ENCODE assay signal across 26 cellular contexts in genomic region chr12:76533331-76533730, GRCh38. TPM values are rescaled to one million over a fixed set of nuclear protein-coding genes. Genes with fewer than 3 reads are reported as not detected.
DNase-seq lines count a peak whose midpoint lies in the region; ATAC-seq and TF ChIP-seq lines count a peak whose summit lies in the region.
"Had no signal": no experiment of that assay in that cellular context is flagged by ENCODE, and none has a peak within 500 bp of the region (broad histone marks: within the 10 kb centered on the region; RNA-seq: fewer than 3 reads in every experiment).

No MANE protein-coding gene starts in this region.

- H3K9me3 ChIP-seq in T-helper 17 cell (ENCODE audit: control insufficient read depth, low read length, poor library complexity, severe bottlenecking) (no peaks in the 10 kb centered on the region), fibroblast of lung (ENCODE audit: control insufficient read depth, insufficient read depth, low read depth, low read length) (no peaks in the 10 kb centered on the region), psoas muscle (no peaks in the 10 kb centered on the region), prostate gland (no peaks in the 10 kb centered on the region)
- H3K9me3 ChIP-seq: SK-N-SH, transverse colon had no signal

- WGBS in psoas muscle, 3 donors = 60 to 76% (median 68%) methylated on average over 5 of the region's 5 CpGs
- 63% methylated on average over 5 of the region's 5 CpGs for WGBS in prostate gland

- H3K36me3 ChIP-seq in fibroblast of lung (ENCODE audit: control insufficient read depth, insufficient read depth, low read length) = no peaks in the 10 kb centered on the region
- no peaks in the 10 kb centered on the region for H3K36me3 ChIP-seq in psoas muscle (ENCODE audit: insufficient read depth in 1 of 2, low read depth in 1 of 2)
- no peaks in the 10 kb centered on the region for H3K36me3 ChIP-seq in prostate gland
- H3K36me3 ChIP-seq: transverse colon had no signal

- peak overlapping the region; percentile 32 for H3K27ac Mint-ChIP-seq in T-helper 17 cell
- H3K27ac Mint-ChIP-seq: activated CD4-positive, alpha-beta memory T cell treated with anti-CD3 and anti-CD28 coated beads, Interleukin-2, amount 10 ng/mL, durations not matched to agents 7 days and 5 days had no signal

- H3K4me1 ChIP-seq in fibroblast of lung (ENCODE audit: control insufficient read depth, extremely low read depth, insufficient read depth, low read length) = no peaks in the 10 kb centered on the region
- peaks cover 27% of the 10 kb centered on the region for H3K4me1 ChIP-seq in psoas muscle
- H3K4me1 ChIP-seq in prostate gland (replicated peaks) = no peaks in the 10 kb centered on the region

- H2AFZ ChIP-seq in fibroblast of lung (ENCODE audit: low read length) = no peak overlapping the region

- DNase-seq in NCI-H82 (lab: John Stamatoyannopoulos, UW) (peak; percentile 10), NCI-H82 treated with DMSO at 0.1 percent for 48 hours (lab: John Stamatoyannopoulos, UW; ENCODE audit: unreplicated experiment) (no peak), T-helper 17 cell (no peak), fibroblast of lung (ENCODE audit: low read depth in 2 of 2) (peak in 1 of 2 donors; percentile 12), psoas muscle (no peak), prostate gland (ENCODE audit: low spot score) (no peak), Kasumi-1 (lab: John Stamatoyannopoulos, UW) (no peak), NOMO-1 (lab: John Stamatoyannopoulos, UW; ENCODE audit: unreplicated experiment in 2 of 2) (no peak)
- DNase-seq: 8988T; activated CD4-positive, alpha-beta memory T cell treated with anti-CD3 and anti-CD28 coated beads, Interleukin-2, amount 10 ng/mL, durations not matched to agents 7 days and 5 days; activated CD4-positive, CD25-positive, alpha-beta regulatory T cell; activated gamma-delta T cell treated with Interleukin-2 at 50 U/mL for 16 hours; activated T-cell treated with anti-CD3 and anti-CD28 coated beads for 4 hours; AML-193; dermis blood vessel endothelial cell; DMS53; hippocampal formation; NCI-H1105; NCI-H2029; NCI-H345; nucleus accumbens; SK-N-SH; stimulated activated CD4-positive, alpha-beta T cell treated with anti-CD3 and anti-CD28 coated beads, Interleukin-4, amount 100 ng/mL, for 4 hours; stimulated activated naive CD8-positive, alpha-beta T cell treated with anti-CD3 and anti-CD28 coated beads, Interleukin-15, Interleukin-2, amounts not matched to agents 100 U/mL and 50 U/mL, for 24 hours; transverse colon had no signal

- H4K20me1 ChIP-seq in fibroblast of lung (ENCODE audit: control insufficient read depth, extremely low read depth, insufficient read depth, low read length) = no peaks in the 10 kb centered on the region

- H3K4me1 Mint-ChIP-seq in T-helper 17 cell = peaks cover 45% of the 10 kb centered on the region

- intact Hi-C loops in psoas muscle (cut with DNase I) = loop anchor here in 1 of 2 donors (5.0 kb wide), 1 partner anchor 529 kb away; no protein-coding TSS in a partner anchor
- intact Hi-C loops in prostate gland (cut with DNase I) = no loop called here

- no peak for TF ChIP-seq POLR2A in prostate gland (IDR thresholded peaks at IDR 0.05)

- H3K36me3 Mint-ChIP-seq in T-helper 17 cell (ENCODE audit: low read depth) = peaks cover 10% of the 10 kb centered on the region

- no peak for TF ChIP-seq CTCF in fibroblast of lung (conservative IDR thresholded peaks at IDR 0.05 in 1 of 2, IDR thresholded peaks at IDR 0.05 in 1 of 2; ENCODE audit: low read depth in 1 of 2, low read length in 2 of 2)
- TF ChIP-seq CTCF in psoas muscle (IDR thresholded peaks at IDR 0.05) = no peak
- TF ChIP-seq CTCF in prostate gland (IDR thresholded peaks at IDR 0.05) = no peak

- peaks cover 14% of the 10 kb centered on the region for H3K79me2 ChIP-seq in fibroblast of lung (ENCODE audit: control insufficient read depth, insufficient read depth, low read length)

- H3K27me3 ChIP-seq in fibroblast of lung (ENCODE audit: control insufficient read depth, insufficient read depth, low read length) (no peaks in the 10 kb centered on the region), psoas muscle (ENCODE audit: insufficient read depth in 3 of 3, low read length in 2 of 3) (no peaks in the 10 kb centered on the region), prostate gland (replicated peaks; ENCODE audit: insufficient read depth) (no peaks in the 10 kb centered on the region)

- H3K27me3 Mint-ChIP-seq in T-helper 17 cell = no peaks in the 10 kb centered on the region
- H3K27me3 Mint-ChIP-seq: activated CD4-positive, alpha-beta memory T cell treated with anti-CD3 and anti-CD28 coated beads, Interleukin-2, amount 10 ng/mL, durations not matched to agents 7 days and 5 days had no signal

- H3K9ac ChIP-seq in fibroblast of lung (ENCODE audit: insufficient read depth, low read length) = no peak overlapping the region
- H3K9ac ChIP-seq: SK-N-SH had no signal

- ATAC-seq in T-helper 17 cell (no peak), psoas muscle (peak; percentile 68 to 77 (median 72))
- ATAC-seq: stimulated activated naive CD8-positive, alpha-beta T cell treated with anti-CD3 and anti-CD28 coated beads, Interleukin-15, Interleukin-2, amounts not matched to agents 100 U/mL and 50 U/mL, for 24 hours had no signal

- no peak overlapping the region for H3K4me3 Mint-ChIP-seq in T-helper 17 cell
- H3K4me3 Mint-ChIP-seq: activated CD4-positive, alpha-beta memory T cell treated with anti-CD3 and anti-CD28 coated beads, Interleukin-2, amount 10 ng/mL, durations not matched to agents 7 days and 5 days had no signal

- no peak overlapping the region for H3K4me3 ChIP-seq in fibroblast of lung (replicated peaks in 1 of 4; ENCODE audit: control extremely low read depth in 1 of 4, insufficient read depth in 1 of 4, low read depth in 3 of 4, low read length in 4 of 4)
- H3K4me3 ChIP-seq in psoas muscle = no peak overlapping the region
- H3K4me3 ChIP-seq in prostate gland = no peak overlapping the region
- H3K4me3 ChIP-seq: lung, transverse colon had no signal

- H3K27ac ChIP-seq in fibroblast of lung (ENCODE audit: insufficient read depth, low read length) = no peak overlapping the region
- peak overlapping the region; percentile 68 for H3K27ac ChIP-seq in psoas muscle
- no peak overlapping the region for H3K27ac ChIP-seq in prostate gland
- H3K27ac ChIP-seq: transverse colon had no signal

- H3K4me2 ChIP-seq in fibroblast of lung (ENCODE audit: extremely low read depth, insufficient read depth, low read length) = peak overlapping the region; percentile 23
- H3K4me2 ChIP-seq: SK-N-SH had no signal

RNA-seq across cellular contexts. Expression of gene OSBPL8, which starts 26.2 kb away (rescaled TPM):
- total RNA-seq in T-helper 17 cell (100 to 1,000 TPM; 141 to 146 TPM), fibroblast of lung (240 and 294 TPM in 2 replicates), psoas muscle (10 to 100 TPM; 39.5 to 64.3 (median 55.4) TPM), prostate gland (10 to 100 TPM; 50.6 to 54.2 TPM)
- polyA plus RNA-seq in fibroblast of lung (70.9 and 89.6 TPM in 2 replicates), psoas muscle (10 to 100 TPM in 2 of 3 donors, 1 to 10 TPM in 1; 9.2 to 20.2 (median 18.4) TPM)
- polyA plus RNA-seq in fibroblast of lung (2012) = 45.9 and 60.0 TPM in 2 replicates
- polyA minus RNA-seq in fibroblast of lung (ENCODE audit: low replicate concordance) = 41.5 and 59.1 TPM in 2 replicates
